In the genomic region with DNA sequence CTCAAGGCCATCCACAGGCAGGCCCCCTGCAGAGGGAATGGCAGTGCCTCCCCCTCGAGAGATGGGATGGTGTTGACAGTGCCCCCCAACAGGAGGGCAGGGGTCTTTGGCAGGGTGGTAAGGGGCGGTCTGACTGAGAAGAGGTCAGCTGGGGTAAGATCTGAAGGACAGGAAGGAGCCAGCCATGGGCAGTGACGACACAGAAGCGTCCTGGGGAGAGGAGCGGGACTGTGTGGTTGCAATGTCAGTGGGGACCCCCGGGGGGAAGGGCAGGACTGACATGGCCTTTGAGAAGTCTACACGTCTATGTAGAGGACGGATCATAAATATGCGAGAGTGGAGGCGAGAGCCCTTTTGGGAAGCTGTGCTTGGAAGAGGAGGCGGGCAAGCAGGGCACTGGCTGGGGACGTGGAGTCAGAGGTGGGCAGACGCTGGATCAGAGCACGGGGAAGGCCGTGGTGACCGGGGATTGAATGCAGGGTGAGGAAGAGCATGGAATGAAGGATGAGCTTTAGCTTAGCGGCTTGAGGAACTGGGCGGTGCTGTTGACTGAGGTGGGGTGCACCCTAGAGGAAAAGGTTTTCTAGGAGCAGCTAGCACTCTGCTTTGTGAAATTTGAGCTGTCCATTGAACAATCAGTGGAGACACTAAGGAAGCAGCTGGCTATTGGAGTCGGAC, we compare ENCODE assay signal across 19 cellular contexts.
"Had no signal": no experiment of that assay in that cellular context is flagged by ENCODE, and none has a peak within 500 bp of the region (broad histone marks: within the 10 kb centered on the region; RNA-seq: fewer than 3 reads in every experiment).

No MANE protein-coding gene starts in this region.

- H3K79me2 ChIP-seq: hepatocyte had no signal

- H3K27me3 ChIP-seq: hepatocyte, spleen had no signal

- H3K4me1 ChIP-seq: psoas muscle had no signal

- ATAC-seq: activated CD4-positive, alpha-beta T cell treated with anti-CD3 and anti-CD28 coated beads for 36 hours; psoas muscle; sciatic nerve had no signal

- H3K27me3 Mint-ChIP-seq: activated naive CD4-positive, alpha-beta T cell treated with anti-CD3 and anti-CD28 coated beads, Interleukin-2, amount 10 ng/mL, durations not matched to agents 7 days and 5 days; activated T-helper 17 cell treated with anti-CD3 and anti-CD28 coated beads, Interleukin-2, amount 50 U/mL, for 72 hours had no signal

- H3K36me3 ChIP-seq: spleen, WERI-Rb-1 had no signal

- H3K4me2 ChIP-seq: hepatocyte had no signal

- H3K27ac ChIP-seq: hepatocyte, psoas muscle, WERI-Rb-1 had no signal

- H3K9me3 ChIP-seq: psoas muscle, spleen had no signal

- H2AFZ ChIP-seq: hepatocyte had no signal

- H3K9me3 Mint-ChIP-seq: activated naive CD4-positive, alpha-beta T cell treated with anti-CD3 and anti-CD28 coated beads, Interleukin-2, amount 10 ng/mL, durations not matched to agents 7 days and 5 days; activated T-helper 17 cell treated with anti-CD3 and anti-CD28 coated beads, Interleukin-2, amount 50 U/mL, for 72 hours had no signal

- DNase-seq: activated CD4-positive, alpha-beta T cell treated with anti-CD3 and anti-CD28 coated beads for 36 hours; activated naive CD4-positive, alpha-beta T cell treated with anti-CD3 and anti-CD28 coated beads, Interleukin-2, amount 10 ng/mL, durations not matched to agents 7 days and 5 days; activated T-cell treated with anti-CD3 and anti-CD28 coated beads for 4 hours; amniotic stem cell; cerebellar nuclear complex; dermis blood vessel endothelial cell; endodermal cell; erythroblast; occipital lobe; psoas muscle; spleen; stimulated activated CD4-positive, alpha-beta T cell treated with anti-CD3 and anti-CD28 coated beads, Interleukin-1b, Interleukin-23, amount 100 ng/mL, for 48 hours; stimulated activated naive B cell treated with anti-CD40 and anti-IgM and Interleukin-4, amounts not matched to agents 10 μg/mL and 1 μg/mL and 100 μg/mL, for 72 hours; T-helper 1 cell; trophoblast cell; WERI-Rb-1 had no signal

- H3K36me3 Mint-ChIP-seq: activated naive CD4-positive, alpha-beta T cell treated with anti-CD3 and anti-CD28 coated beads, Interleukin-2, amount 10 ng/mL, durations not matched to agents 7 days and 5 days had no signal

- H3K4me3 Mint-ChIP-seq: activated CD4-positive, alpha-beta T cell treated with anti-CD3 and anti-CD28 coated beads for 36 hours; activated naive CD4-positive, alpha-beta T cell treated with anti-CD3 and anti-CD28 coated beads, Interleukin-2, amount 10 ng/mL, durations not matched to agents 7 days and 5 days; activated T-helper 17 cell treated with anti-CD3 and anti-CD28 coated beads, Interleukin-2, amount 50 U/mL, for 72 hours; endodermal cell; stimulated activated naive B cell treated with anti-CD40 and anti-IgM and Interleukin-4, amounts not matched to agents 10 μg/mL and 1 μg/mL and 100 μg/mL, for 72 hours had no signal

- H3K4me1 Mint-ChIP-seq: activated CD4-positive, alpha-beta T cell treated with anti-CD3 and anti-CD28 coated beads for 36 hours; endodermal cell had no signal

- H3K4me3 ChIP-seq: hepatocyte, psoas muscle had no signal

- H3K27ac Mint-ChIP-seq: activated CD4-positive, alpha-beta T cell treated with anti-CD3 and anti-CD28 coated beads for 36 hours; activated naive CD4-positive, alpha-beta T cell treated with anti-CD3 and anti-CD28 coated beads, Interleukin-2, amount 10 ng/mL, durations not matched to agents 7 days and 5 days; activated T-helper 17 cell treated with anti-CD3 and anti-CD28 coated beads, Interleukin-2, amount 50 U/mL, for 72 hours; endodermal cell; stimulated activated naive B cell treated with anti-CD40 and anti-IgM and Interleukin-4, amounts not matched to agents 10 μg/mL and 1 μg/mL and 100 μg/mL, for 72 hours had no signal
